ENCODE assay signal across 1 cellular context in the genomic region with DNA sequence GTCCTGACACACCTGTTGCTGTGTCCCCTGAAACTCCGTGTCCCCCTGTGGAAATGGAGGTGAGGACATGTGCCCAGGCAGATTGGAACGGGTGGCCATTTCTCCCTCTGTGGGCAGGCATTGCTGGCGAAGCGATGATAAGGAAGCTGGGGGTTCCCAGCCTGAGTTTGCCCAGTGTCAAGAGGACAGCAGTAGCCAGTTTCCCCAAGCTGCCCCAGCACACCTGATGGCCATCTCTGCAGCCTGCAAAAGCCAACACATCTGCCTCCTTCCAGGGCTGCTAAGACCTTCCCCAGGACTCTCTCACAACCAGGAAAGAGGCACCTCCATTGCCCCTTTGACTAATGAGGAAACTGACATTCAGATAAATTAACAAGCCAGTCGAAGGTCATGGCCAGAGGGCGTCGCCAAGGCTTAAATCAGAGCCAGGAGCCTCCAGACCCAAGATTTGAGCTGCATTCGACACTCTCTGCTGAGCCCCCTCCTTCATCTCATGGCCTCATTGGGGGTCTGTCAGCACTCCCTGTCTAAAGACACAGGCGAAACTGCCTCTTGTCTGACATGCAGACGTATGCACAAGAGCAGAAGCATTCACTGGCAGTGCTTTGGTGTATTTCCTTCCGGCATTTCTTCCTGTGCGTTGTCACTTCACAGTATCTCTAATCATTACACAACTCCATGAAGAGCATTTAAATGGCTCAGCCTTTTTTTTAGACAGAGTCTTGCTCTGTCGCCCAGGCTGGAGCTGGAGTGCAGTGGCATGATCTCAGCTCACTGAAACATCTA.
TF ChIP-seq lines count a peak whose summit lies in the region.

No MANE protein-coding gene starts in this region.

TF ChIP-seq in H1, 55 proteins besides CTCF, POLR2A, EP300 and RAD21:
- TF ChIP-seq RFX5 (IDR thresholded peaks at IDR 0.05; ENCODE audit: borderline replicate concordance, low read depth, low read length) (no peak), BRCA1 (IDR thresholded peaks at IDR 0.05; ENCODE audit: low read depth, low read length) (no peak), GABPA (IDR thresholded peaks at IDR 0.05; ENCODE audit: borderline replicate concordance, insufficient read depth, low read length) (no peak), POU5F1 (IDR thresholded peaks at IDR 0.05; ENCODE audit: low read depth, low read length) (no peak), SIX5 (IDR thresholded peaks at IDR 0.05; ENCODE audit: low read depth, low read length) (no peak)
